ENCODE assay signal across 1 cellular context in genomic region chr12:79415754-79416435, GRCh38.
TF ChIP-seq lines count a peak whose summit lies in the region.

No MANE protein-coding gene starts in this region.

TF ChIP-seq in WTC11, 78 proteins besides CTCF, POLR2A, EP300 and RAD21 (continued from another document):
- TF ChIP-seq, protein P1, sequence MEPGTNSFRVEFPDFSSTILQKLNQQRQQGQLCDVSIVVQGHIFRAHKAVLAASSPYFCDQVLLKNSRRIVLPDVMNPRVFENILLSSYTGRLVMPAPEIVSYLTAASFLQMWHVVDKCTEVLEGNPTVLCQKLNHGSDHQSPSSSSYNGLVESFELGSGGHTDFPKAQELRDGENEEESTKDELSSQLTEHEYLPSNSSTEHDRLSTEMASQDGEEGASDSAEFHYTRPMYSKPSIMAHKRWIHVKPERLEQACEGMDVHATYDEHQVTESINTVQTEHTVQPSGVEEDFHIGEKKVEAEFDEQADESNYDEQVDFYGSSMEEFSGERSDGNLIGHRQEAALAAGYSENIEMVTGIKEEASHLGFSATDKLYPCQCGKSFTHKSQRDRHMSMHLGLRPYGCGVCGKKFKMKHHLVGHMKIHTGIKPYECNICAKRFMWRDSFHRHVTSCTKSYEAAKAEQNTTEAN (CRISPR knock-in tag; IDR thresholded peaks at IDR 0.05) = no peak
- TF ChIP-seq, protein P2, sequence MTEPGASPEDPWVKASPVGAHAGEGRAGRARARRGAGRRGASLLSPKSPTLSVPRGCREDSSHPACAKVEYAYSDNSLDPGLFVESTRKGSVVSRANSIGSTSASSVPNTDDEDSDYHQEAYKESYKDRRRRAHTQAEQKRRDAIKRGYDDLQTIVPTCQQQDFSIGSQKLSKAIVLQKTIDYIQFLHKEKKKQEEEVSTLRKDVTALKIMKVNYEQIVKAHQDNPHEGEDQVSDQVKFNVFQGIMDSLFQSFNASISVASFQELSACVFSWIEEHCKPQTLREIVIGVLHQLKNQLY (CRISPR knock-in tag; IDR thresholded peaks at IDR 0.05) = no peak
